In the genomic region with DNA sequence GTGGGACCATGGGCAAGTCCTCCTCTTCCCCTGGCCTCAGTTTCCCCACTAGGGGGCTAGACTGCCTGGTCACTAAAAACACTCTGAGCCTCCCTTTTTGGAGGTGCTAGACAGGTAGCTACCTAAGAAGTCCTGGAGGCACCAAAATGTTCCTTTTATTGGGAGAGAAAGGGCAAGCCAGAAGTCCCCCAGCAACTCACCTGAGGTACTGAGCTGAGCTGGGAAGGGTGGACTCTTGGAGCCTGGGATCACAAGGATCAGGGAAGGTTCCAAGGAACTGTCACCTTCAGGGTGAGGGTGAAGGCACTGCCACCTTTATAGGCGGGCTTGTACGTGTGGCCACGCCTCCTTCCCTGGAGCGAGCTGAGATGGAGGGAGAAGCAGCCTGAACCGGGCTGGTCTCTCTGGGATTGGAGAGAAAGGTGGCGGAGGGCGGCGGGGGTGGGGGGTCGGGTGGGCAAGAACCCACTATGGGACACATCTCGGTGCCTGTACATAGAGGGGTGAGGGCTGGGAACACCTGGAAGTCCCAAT, we compare ENCODE assay signal across 8 cellular contexts. TPM values are rescaled to one million over a fixed set of nuclear protein-coding genes. Genes with fewer than 3 reads are reported as not detected.
DNase-seq lines count a peak whose midpoint lies in the region; ATAC-seq and TF ChIP-seq lines count a peak whose summit lies in the region.

A gene with protein sequence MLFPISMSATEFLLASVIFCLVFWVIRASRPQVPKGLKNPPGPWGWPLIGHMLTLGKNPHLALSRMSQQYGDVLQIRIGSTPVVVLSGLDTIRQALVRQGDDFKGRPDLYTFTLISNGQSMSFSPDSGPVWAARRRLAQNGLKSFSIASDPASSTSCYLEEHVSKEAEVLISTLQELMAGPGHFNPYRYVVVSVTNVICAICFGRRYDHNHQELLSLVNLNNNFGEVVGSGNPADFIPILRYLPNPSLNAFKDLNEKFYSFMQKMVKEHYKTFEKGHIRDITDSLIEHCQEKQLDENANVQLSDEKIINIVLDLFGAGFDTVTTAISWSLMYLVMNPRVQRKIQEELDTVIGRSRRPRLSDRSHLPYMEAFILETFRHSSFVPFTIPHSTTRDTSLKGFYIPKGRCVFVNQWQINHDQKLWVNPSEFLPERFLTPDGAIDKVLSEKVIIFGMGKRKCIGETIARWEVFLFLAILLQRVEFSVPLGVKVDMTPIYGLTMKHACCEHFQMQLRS (minus strand): TSS at position 288 of the 534 bp plus-strand sequence. CDS start 2,431 bp downstream, outside the sequence.

- no peak for TF ChIP-seq CTCF in esophagus squamous epithelium (IDR thresholded peaks at IDR 0.05)
- no peak for TF ChIP-seq CTCF in neural progenitor cell (IDR thresholded peaks at IDR 0.05)

- CTCF ChIA-PET in activated CD8-positive, alpha-beta memory T cell treated with anti-CD3 and anti-CD28 coated beads, Interleukin-2, amount 10 ng/mL, durations not matched to agents 7 days and 5 days (lab: Charles Lee) = interaction anchor here (0.6 to 2.2 kb wide), 12 partner anchors 13 to 504 kb away, joined by 3 to 7 read pairs (median 4); no protein-coding TSS in a partner anchor

- H3K4me1 Mint-ChIP-seq in CD4-positive, CD25-positive, alpha-beta regulatory T cell = peaks cover 0 to 15% (median 4%) of the 10 kb centered on the region in 4 donors
- peaks cover 13% of the 10 kb centered on the region for H3K4me1 Mint-ChIP-seq in activated CD8-positive, alpha-beta memory T cell treated with anti-CD3 and anti-CD28 coated beads, Interleukin-2, amount 10 ng/mL, durations not matched to agents 7 days and 5 days
- peaks cover 15% of the 10 kb centered on the region for H3K4me1 Mint-ChIP-seq in neural progenitor cell

- no peaks in the 10 kb centered on the region for H3K9me3 Mint-ChIP-seq in CD4-positive, CD25-positive, alpha-beta regulatory T cell
- no peaks in the 10 kb centered on the region for H3K9me3 Mint-ChIP-seq in activated CD8-positive, alpha-beta memory T cell treated with anti-CD3 and anti-CD28 coated beads, Interleukin-2, amount 10 ng/mL, durations not matched to agents 7 days and 5 days (ENCODE audit: low read depth)
- peaks cover 5% of the 10 kb centered on the region for H3K9me3 Mint-ChIP-seq in neural progenitor cell

- no peak for TF ChIP-seq POLR2A in esophagus squamous epithelium (IDR thresholded peaks at IDR 0.05)

- DNase-seq in CD4-positive, CD25-positive, alpha-beta regulatory T cell = peak in 1 of 3 donors; percentile 55
- DNase-seq in activated CD8-positive, alpha-beta memory T cell treated with anti-CD3 and anti-CD28 coated beads, Interleukin-2, amount 10 ng/mL, durations not matched to agents 7 days and 5 days = peak; percentile 51
- DNase-seq in esophagus squamous epithelium (lab: John Stamatoyannopoulos, UW) (no peak), neural progenitor cell (ENCODE audit: low spot score) (peak; percentile 49), CD1c-positive myeloid dendritic cell (ENCODE audit: extremely low spot score) (no peak)

- no peaks in the 10 kb centered on the region for H3K9me3 ChIP-seq in CD4-positive, CD25-positive, alpha-beta regulatory T cell (ENCODE audit: control insufficient read depth in 2 of 2, low read length in 2 of 2)
- H3K9me3 ChIP-seq in esophagus squamous epithelium (no peaks in the 10 kb centered on the region), neural progenitor cell (ENCODE audit: low read depth) (no peaks in the 10 kb centered on the region)

- WGBS in esophagus squamous epithelium, 2 donors = no CpG with 5 or more reads among the region's 10 CpGs

- no peak for ATAC-seq in CD4-positive, CD25-positive, alpha-beta regulatory T cell (ENCODE audit: low read depth in 2 of 2)
- peak; percentile 27 for ATAC-seq in activated CD8-positive, alpha-beta memory T cell treated with anti-CD3 and anti-CD28 coated beads, Interleukin-2, amount 10 ng/mL, durations not matched to agents 7 days and 5 days
- no peak for ATAC-seq in GM21825 (IDR thresholded peaks at IDR 0.05; ENCODE audit: unreplicated experiment)
- ATAC-seq in GM21381 (IDR thresholded peaks at IDR 0.05; ENCODE audit: unreplicated experiment) = no peak

- no peaks in the 10 kb centered on the region for H3K27me3 ChIP-seq in CD4-positive, CD25-positive, alpha-beta regulatory T cell (ENCODE audit: control insufficient read depth, insufficient read depth, low read length)
- H3K27me3 ChIP-seq in esophagus squamous epithelium (peaks cover 0 to 50% (median 0%) of the 10 kb centered on the region in 4 donors), neural progenitor cell (peaks cover 56% of the 10 kb centered on the region)

- H3K27me3 Mint-ChIP-seq in CD4-positive, CD25-positive, alpha-beta regulatory T cell = peaks cover 41% of the 10 kb centered on the region
- H3K27me3 Mint-ChIP-seq in activated CD8-positive, alpha-beta memory T cell treated with anti-CD3 and anti-CD28 coated beads, Interleukin-2, amount 10 ng/mL, durations not matched to agents 7 days and 5 days = peaks cover 29% of the 10 kb centered on the region
- peaks cover 22% of the 10 kb centered on the region for H3K27me3 Mint-ChIP-seq in neural progenitor cell (ENCODE audit: insufficient read depth, low read depth)

- H3K9ac ChIP-seq in neural progenitor cell = no peak within 1 kb of the TSS

- intact Hi-C loops in esophagus squamous epithelium (cut with DNase I) = no loop called here

- H3K4me1 ChIP-seq in CD4-positive, CD25-positive, alpha-beta regulatory T cell (ENCODE audit: control insufficient read depth, insufficient read depth, low read length, poor library complexity, severe bottlenecking) = peaks cover 11% of the 10 kb centered on the region
- peaks cover 8 to 26% (median 9%) of the 10 kb centered on the region in 3 donors for H3K4me1 ChIP-seq in esophagus squamous epithelium
- no peaks in the 10 kb centered on the region for H3K4me1 ChIP-seq in neural progenitor cell

- H3K27ac Mint-ChIP-seq in CD4-positive, CD25-positive, alpha-beta regulatory T cell = no peak within 1 kb of the TSS
- H3K27ac Mint-ChIP-seq in activated CD8-positive, alpha-beta memory T cell treated with anti-CD3 and anti-CD28 coated beads, Interleukin-2, amount 10 ng/mL, durations not matched to agents 7 days and 5 days = no peak within 1 kb of the TSS
- no peak within 1 kb of the TSS for H3K27ac Mint-ChIP-seq in neural progenitor cell

- peaks cover 12% of the 10 kb centered on the region for H3F3A ChIP-seq in neural progenitor cell (ENCODE audit: low read depth)

- no peaks in the 10 kb centered on the region for H3K36me3 Mint-ChIP-seq in CD4-positive, CD25-positive, alpha-beta regulatory T cell
- H3K36me3 Mint-ChIP-seq in activated CD8-positive, alpha-beta memory T cell treated with anti-CD3 and anti-CD28 coated beads, Interleukin-2, amount 10 ng/mL, durations not matched to agents 7 days and 5 days = no peaks in the 10 kb centered on the region
- H3K36me3 Mint-ChIP-seq in neural progenitor cell = no peaks in the 10 kb centered on the region

- H3K36me3 ChIP-seq in CD4-positive, CD25-positive, alpha-beta regulatory T cell (ENCODE audit: control insufficient read depth, insufficient read depth, low read length) = no peaks in the 10 kb centered on the region
- no peaks in the 10 kb centered on the region for H3K36me3 ChIP-seq in esophagus squamous epithelium
- H3K36me3 ChIP-seq in neural progenitor cell = no peaks in the 10 kb centered on the region

- no peaks in the 10 kb centered on the region for H3K79me2 ChIP-seq in neural progenitor cell (ENCODE audit: low read depth)

- no peak for TF ChIP-seq EP300 in Ishikawa (IDR thresholded peaks at IDR 0.05; ENCODE audit: borderline replicate concordance)

- no peak for TF ChIP-seq RAD21 in Ishikawa (IDR thresholded peaks at IDR 0.05; ENCODE audit: low read depth)

- H3K27ac ChIP-seq in CD4-positive, CD25-positive, alpha-beta regulatory T cell (ENCODE audit: insufficient read depth, low read length, poor library complexity, severe bottlenecking) = no peak within 1 kb of the TSS
- H3K27ac ChIP-seq in esophagus squamous epithelium (peak within 1 kb of the TSS in 2 of 4 donors; percentile 50 to 62), neural progenitor cell (no peak within 1 kb of the TSS)

- no peak within 1 kb of the TSS for H3K4me3 ChIP-seq in CD4-positive, CD25-positive, alpha-beta regulatory T cell (ENCODE audit: low read depth, low read length)
- H3K4me3 ChIP-seq in esophagus squamous epithelium (peak within 1 kb of the TSS; percentile 38 to 65 (median 56)), neural progenitor cell (peak within 1 kb of the TSS; percentile 63)

- H4K20me1 ChIP-seq in neural progenitor cell (ENCODE audit: low read depth) = no peaks in the 10 kb centered on the region

- peak within 1 kb of the TSS; percentile 52 to 79 (median 66) for H3K4me3 Mint-ChIP-seq in CD4-positive, CD25-positive, alpha-beta regulatory T cell
- peak within 1 kb of the TSS; percentile 44 for H3K4me3 Mint-ChIP-seq in activated CD8-positive, alpha-beta memory T cell treated with anti-CD3 and anti-CD28 coated beads, Interleukin-2, amount 10 ng/mL, durations not matched to agents 7 days and 5 days
- peak within 1 kb of the TSS; percentile 77 for H3K4me3 Mint-ChIP-seq in neural progenitor cell

- H3K4me2 ChIP-seq in neural progenitor cell = peak within 1 kb of the TSS; percentile 80

- H2AFZ ChIP-seq in neural progenitor cell (replicated peaks) = peak within 1 kb of the TSS; percentile 94

TF ChIP-seq in Ishikawa, 13 proteins besides CTCF, POLR2A, EP300 and RAD21:
- TF ChIP-seq ZBTB7A (IDR thresholded peaks at IDR 0.05; ENCODE audit: low read depth) = no peak
- TF ChIP-seq, protein P1, sequence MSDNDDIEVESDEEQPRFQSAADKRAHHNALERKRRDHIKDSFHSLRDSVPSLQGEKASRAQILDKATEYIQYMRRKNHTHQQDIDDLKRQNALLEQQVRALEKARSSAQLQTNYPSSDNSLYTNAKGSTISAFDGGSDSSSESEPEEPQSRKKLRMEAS (IDR thresholded peaks at IDR 0.05) = peak; percentile 50

RNA-seq across cellular contexts. Expression of the gene that starts here (rescaled TPM):
- not detected for total RNA-seq in CD4-positive, CD25-positive, alpha-beta regulatory T cell
- not detected for polyA plus RNA-seq in CD4-positive, CD25-positive, alpha-beta regulatory T cell
- total RNA-seq in activated CD8-positive, alpha-beta memory T cell treated with anti-CD3 and anti-CD28 coated beads, Interleukin-2, amount 10 ng/mL, durations not matched to agents 7 days and 5 days = 1 to 10 TPM; 1.2 to 2.8 TPM
- 1 to 10 TPM in 1 of 4 donors, under 1 TPM in 1, not detected in 2; 0.18 to 1.1 TPM for total RNA-seq in esophagus squamous epithelium
- total RNA-seq in neural progenitor cell (ENCODE audit: low replicate concordance) = 0.15 TPM in 1 of 2 replicates, not detected in the other

Comparison
In these comparisons a context has a peak if more than half of its experiments do, and no peak if none do; other contexts are left out.
1. Peak in DNase-seq, H3K4me3 ChIP-seq and H3K4me2 ChIP-seq in neural progenitor cell; RNA of the gene not detected or under 1 TPM.